ENCODE assay signal across 1 cellular context in the genomic region with DNA sequence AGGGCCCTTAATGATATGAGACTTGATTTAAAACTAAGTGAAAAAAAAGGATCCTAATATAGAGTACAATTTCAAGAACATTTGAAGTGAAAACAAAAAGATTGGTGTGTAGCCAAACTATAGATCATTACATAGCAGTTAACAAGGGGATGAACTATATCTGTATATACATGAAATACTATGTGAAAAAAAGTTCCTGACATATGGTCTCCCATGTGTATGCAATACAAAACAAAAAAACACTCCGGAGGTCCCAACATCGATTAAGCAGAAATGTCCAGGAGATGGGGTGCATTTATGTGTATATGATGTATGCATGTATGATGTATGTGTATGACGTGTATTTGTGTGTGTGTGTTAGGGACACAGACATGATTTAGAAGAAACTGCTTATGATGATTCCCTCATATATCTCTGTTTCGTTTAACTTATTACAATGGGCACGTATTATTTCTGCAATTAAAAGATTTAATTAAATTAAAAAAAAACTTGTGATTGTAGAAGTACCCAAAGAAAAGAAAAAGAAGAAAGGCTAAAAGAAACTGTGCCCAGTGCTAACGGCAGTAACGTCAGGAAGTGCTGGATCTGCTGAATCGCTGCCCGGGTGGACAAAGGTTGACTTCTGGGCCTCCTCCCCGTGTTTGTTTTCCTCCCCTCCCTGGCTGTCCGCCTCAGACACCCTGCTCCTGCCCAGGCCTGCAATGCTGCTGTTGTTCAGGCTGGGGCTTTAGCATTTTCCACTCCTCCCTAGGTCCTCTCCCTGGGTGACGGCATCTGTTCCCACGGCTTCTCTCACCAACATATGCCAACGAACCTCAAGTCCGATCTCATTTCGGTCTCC.
TF ChIP-seq lines count a peak whose summit lies in the region.

No MANE protein-coding gene starts in this region.

TF ChIP-seq in HepG2, 621 proteins besides CTCF, POLR2A, EP300 and RAD21 (continued from another document and continues in another):
- TF ChIP-seq, protein P1, sequence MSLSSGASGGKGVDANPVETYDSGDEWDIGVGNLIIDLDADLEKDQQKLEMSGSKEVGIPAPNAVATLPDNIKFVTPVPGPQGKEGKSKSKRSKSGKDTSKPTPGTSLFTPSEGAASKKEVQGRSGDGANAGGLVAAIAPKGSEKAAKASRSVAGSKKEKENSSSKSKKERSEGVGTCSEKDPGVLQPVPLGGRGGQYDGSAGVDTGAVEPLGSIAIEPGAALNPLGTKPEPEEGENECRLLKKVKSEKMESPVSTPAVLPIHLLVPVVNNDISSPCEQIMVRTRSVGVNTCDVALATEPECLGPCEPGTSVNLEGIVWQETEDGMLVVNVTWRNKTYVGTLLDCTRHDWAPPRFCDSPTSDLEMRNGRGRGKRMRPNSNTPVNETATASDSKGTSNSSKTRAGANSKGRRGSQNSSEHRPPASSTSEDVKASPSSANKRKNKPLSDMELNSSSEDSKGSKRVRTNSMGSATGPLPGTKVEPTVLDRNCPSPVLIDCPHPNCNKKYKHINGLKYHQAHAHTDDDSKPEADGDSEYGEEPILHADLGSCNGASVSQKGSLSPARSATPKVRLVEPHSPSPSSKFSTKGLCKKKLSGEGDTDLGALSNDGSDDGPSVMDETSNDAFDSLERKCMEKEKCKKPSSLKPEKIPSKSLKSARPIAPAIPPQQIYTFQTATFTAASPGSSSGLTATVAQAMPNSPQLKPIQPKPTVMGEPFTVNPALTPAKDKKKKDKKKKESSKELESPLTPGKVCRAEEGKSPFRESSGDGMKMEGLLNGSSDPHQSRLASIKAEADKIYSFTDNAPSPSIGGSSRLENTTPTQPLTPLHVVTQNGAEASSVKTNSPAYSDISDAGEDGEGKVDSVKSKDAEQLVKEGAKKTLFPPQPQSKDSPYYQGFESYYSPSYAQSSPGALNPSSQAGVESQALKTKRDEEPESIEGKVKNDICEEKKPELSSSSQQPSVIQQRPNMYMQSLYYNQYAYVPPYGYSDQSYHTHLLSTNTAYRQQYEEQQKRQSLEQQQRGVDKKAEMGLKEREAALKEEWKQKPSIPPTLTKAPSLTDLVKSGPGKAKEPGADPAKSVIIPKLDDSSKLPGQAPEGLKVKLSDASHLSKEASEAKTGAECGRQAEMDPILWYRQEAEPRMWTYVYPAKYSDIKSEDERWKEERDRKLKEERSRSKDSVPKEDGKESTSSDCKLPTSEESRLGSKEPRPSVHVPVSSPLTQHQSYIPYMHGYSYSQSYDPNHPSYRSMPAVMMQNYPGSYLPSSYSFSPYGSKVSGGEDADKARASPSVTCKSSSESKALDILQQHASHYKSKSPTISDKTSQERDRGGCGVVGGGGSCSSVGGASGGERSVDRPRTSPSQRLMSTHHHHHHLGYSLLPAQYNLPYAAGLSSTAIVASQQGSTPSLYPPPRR (CRISPR knock-in tag; IDR thresholded peaks at IDR 0.05; ENCODE audit: borderline replicate concordance): no peak
- TF ChIP-seq KDM3A (CRISPR knock-in tag; IDR thresholded peaks at IDR 0.05; ENCODE audit: low read depth): no peak
- TF ChIP-seq, protein P2, sequence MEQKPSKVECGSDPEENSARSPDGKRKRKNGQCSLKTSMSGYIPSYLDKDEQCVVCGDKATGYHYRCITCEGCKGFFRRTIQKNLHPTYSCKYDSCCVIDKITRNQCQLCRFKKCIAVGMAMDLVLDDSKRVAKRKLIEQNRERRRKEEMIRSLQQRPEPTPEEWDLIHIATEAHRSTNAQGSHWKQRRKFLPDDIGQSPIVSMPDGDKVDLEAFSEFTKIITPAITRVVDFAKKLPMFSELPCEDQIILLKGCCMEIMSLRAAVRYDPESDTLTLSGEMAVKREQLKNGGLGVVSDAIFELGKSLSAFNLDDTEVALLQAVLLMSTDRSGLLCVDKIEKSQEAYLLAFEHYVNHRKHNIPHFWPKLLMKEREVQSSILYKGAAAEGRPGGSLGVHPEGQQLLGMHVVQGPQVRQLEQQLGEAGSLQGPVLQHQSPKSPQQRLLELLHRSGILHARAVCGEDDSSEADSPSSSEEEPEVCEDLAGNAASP (CRISPR knock-in tag; IDR thresholded peaks at IDR 0.05; ENCODE audit: borderline replicate concordance): no peak
- TF ChIP-seq, protein P3, sequence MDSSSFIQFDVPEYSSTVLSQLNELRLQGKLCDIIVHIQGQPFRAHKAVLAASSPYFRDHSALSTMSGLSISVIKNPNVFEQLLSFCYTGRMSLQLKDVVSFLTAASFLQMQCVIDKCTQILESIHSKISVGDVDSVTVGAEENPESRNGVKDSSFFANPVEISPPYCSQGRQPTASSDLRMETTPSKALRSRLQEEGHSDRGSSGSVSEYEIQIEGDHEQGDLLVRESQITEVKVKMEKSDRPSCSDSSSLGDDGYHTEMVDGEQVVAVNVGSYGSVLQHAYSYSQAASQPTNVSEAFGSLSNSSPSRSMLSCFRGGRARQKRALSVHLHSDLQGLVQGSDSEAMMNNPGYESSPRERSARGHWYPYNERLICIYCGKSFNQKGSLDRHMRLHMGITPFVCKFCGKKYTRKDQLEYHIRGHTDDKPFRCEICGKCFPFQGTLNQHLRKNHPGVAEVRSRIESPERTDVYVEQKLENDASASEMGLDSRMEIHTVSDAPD (CRISPR knock-in tag; IDR thresholded peaks at IDR 0.05): no peak
- TF ChIP-seq ISX (CRISPR knock-in tag; conservative IDR thresholded peaks at IDR 0.05): no peak
- TF ChIP-seq NFIC (IDR thresholded peaks at IDR 0.05; ENCODE audit: low read length): no peak
- TF ChIP-seq HDAC2 (CRISPR knock-in tag; IDR thresholded peaks at IDR 0.05): peak; percentile 83
- peak; percentile 91 for TF ChIP-seq ZFX (CRISPR knock-in tag; IDR thresholded peaks at IDR 0.05; ENCODE audit: low read depth)
- TF ChIP-seq ZBTB20 (CRISPR knock-in tag; IDR thresholded peaks at IDR 0.05; ENCODE audit: borderline replicate concordance, low read depth): no peak
- no peak for TF ChIP-seq IKZF4 (CRISPR knock-in tag; IDR thresholded peaks at IDR 0.05; ENCODE audit: borderline replicate concordance, low read depth, not compliant biosample characterization)
- TF ChIP-seq, protein P4, sequence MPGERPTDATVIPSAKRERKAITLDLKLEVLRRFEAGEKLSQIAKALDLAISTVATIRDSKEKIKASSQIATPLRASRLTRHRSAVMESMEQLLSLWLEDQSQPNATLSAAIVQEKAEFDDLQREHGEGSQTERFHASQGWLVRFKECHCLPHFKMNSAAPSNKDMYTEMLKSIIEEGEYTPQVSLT (CRISPR knock-in tag; IDR thresholded peaks at IDR 0.05; ENCODE audit: borderline replicate concordance, low read depth): no peak
- TF ChIP-seq SRSF9 (IDR thresholded peaks at IDR 0.05; ENCODE audit: borderline replicate concordance, insufficient read depth, low read depth, low read length, poor library complexity, severe bottlenecking): no peak
- TF ChIP-seq ZNF510 (CRISPR knock-in tag; IDR thresholded peaks at IDR 0.05; ENCODE audit: low read depth): no peak
- no peak for TF ChIP-seq SOX13 (IDR thresholded peaks at IDR 0.05)
- peak in 1 of 2 experiments; percentile 71; a peak in 2 of 4 replicates for TF ChIP-seq SOX13 (CRISPR knock-in tag; conservative IDR thresholded peaks at IDR 0.05 in 1 of 2, IDR thresholded peaks at IDR 0.05 in 1 of 2)
- TF ChIP-seq ZNF614 (CRISPR knock-in tag; IDR thresholded peaks at IDR 0.05; ENCODE audit: borderline replicate concordance): 0 out of 2 replicates have a peak, but pooled peaks have one; percentile 59
- no peak for TF ChIP-seq U2AF1 (optimal IDR thresholded peaks at IDR 0.05; ENCODE audit: low read depth, low read length)
- no peak for TF ChIP-seq SRSF1 (optimal IDR thresholded peaks at IDR 0.05; ENCODE audit: low read depth, low read length)
- no peak for TF ChIP-seq ONECUT2 (CRISPR knock-in tag; IDR thresholded peaks at IDR 0.05)
- TF ChIP-seq ZBTB21 (CRISPR knock-in tag; IDR thresholded peaks at IDR 0.05): peak; percentile 28; the same call in 1 of the 2 replicates
- no peak for TF ChIP-seq RBAK (CRISPR knock-in tag; IDR thresholded peaks at IDR 0.05)
- TF ChIP-seq SETDB1 (CRISPR knock-in tag; IDR thresholded peaks at IDR 0.05; ENCODE audit: borderline replicate concordance): no peak
- TF ChIP-seq ZNF598 (CRISPR knock-in tag; IDR thresholded peaks at IDR 0.05; ENCODE audit: borderline replicate concordance): 0 out of 2 replicates have a peak, but pooled peaks have one; percentile 15
- TF ChIP-seq, protein P5, sequence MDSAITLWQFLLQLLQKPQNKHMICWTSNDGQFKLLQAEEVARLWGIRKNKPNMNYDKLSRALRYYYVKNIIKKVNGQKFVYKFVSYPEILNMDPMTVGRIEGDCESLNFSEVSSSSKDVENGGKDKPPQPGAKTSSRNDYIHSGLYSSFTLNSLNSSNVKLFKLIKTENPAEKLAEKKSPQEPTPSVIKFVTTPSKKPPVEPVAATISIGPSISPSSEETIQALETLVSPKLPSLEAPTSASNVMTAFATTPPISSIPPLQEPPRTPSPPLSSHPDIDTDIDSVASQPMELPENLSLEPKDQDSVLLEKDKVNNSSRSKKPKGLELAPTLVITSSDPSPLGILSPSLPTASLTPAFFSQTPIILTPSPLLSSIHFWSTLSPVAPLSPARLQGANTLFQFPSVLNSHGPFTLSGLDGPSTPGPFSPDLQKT (CRISPR knock-in tag; IDR thresholded peaks at IDR 0.05; ENCODE audit: borderline replicate concordance): no peak
- no peak for TF ChIP-seq ZNF430 (CRISPR knock-in tag; IDR thresholded peaks at IDR 0.05)
- TF ChIP-seq ZNF570 (CRISPR knock-in tag; IDR thresholded peaks at IDR 0.05; ENCODE audit: borderline replicate concordance): no peak
- no peak; the same call in 1 of the 2 replicates for TF ChIP-seq ZNF350 (CRISPR knock-in tag; IDR thresholded peaks at IDR 0.05; ENCODE audit: borderline replicate concordance, low read depth)
- TF ChIP-seq SRSF4 (IDR thresholded peaks at IDR 0.05; ENCODE audit: low read depth, low read length, poor library complexity, severe bottlenecking): no peak
- TF ChIP-seq, protein P6, sequence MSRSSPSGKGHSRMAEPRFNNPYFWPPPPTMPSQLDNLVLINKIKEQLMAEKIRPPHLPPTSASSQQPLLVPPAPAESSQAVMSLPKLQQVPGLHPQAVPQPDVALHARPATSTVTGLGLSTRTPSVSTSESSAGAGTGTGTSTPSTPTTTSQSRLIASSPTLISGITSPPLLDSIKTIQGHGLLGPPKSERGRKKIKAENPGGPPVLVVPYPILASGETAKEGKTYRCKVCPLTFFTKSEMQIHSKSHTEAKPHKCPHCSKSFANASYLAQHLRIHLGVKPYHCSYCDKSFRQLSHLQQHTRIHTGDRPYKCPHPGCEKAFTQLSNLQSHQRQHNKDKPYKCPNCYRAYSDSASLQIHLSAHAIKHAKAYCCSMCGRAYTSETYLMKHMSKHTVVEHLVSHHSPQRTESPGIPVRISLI (CRISPR knock-in tag; IDR thresholded peaks at IDR 0.05; ENCODE audit: borderline replicate concordance): 0 out of 2 replicates have a peak, but pooled peaks have one; percentile 11
- no peak for TF ChIP-seq SIN3B (IDR thresholded peaks at IDR 0.05; ENCODE audit: low read length)
- TF ChIP-seq NFYB (CRISPR knock-in tag; IDR thresholded peaks at IDR 0.05): no peak
- TF ChIP-seq, protein P7, sequence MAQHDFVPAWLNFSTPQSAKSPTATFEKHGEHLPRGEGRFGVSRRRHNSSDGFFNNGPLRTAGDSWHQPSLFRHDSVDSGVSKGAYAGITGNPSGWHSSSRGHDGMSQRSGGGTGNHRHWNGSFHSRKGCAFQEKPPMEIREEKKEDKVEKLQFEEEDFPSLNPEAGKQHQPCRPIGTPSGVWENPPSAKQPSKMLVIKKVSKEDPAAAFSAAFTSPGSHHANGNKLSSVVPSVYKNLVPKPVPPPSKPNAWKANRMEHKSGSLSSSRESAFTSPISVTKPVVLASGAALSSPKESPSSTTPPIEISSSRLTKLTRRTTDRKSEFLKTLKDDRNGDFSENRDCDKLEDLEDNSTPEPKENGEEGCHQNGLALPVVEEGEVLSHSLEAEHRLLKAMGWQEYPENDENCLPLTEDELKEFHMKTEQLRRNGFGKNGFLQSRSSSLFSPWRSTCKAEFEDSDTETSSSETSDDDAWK (CRISPR knock-in tag; IDR thresholded peaks at IDR 0.05): no peak
- TF ChIP-seq, protein P8, sequence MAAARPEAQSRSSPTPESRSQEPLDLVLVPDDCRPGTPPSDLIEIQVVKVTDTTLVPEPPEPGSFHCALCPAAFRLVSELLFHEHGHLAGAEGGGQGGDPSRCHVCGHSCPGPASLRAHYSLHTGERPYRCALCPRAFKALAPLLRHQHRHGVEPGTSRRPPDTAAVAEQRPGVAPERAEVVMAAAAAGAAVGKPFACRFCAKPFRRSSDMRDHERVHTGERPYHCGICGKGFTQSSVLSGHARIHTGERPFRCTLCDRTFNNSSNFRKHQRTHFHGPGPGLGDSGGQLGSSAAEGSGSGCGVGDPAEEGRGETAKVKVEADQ (CRISPR knock-in tag; IDR thresholded peaks at IDR 0.05; ENCODE audit: borderline replicate concordance): 0 out of 2 replicates have a peak, but pooled peaks have one; percentile 35
- TF ChIP-seq ETV5 (CRISPR knock-in tag; IDR thresholded peaks at IDR 0.05; ENCODE audit: borderline replicate concordance): peak; percentile 76; the same call in 1 of the 2 replicates
- TF ChIP-seq, protein P9, sequence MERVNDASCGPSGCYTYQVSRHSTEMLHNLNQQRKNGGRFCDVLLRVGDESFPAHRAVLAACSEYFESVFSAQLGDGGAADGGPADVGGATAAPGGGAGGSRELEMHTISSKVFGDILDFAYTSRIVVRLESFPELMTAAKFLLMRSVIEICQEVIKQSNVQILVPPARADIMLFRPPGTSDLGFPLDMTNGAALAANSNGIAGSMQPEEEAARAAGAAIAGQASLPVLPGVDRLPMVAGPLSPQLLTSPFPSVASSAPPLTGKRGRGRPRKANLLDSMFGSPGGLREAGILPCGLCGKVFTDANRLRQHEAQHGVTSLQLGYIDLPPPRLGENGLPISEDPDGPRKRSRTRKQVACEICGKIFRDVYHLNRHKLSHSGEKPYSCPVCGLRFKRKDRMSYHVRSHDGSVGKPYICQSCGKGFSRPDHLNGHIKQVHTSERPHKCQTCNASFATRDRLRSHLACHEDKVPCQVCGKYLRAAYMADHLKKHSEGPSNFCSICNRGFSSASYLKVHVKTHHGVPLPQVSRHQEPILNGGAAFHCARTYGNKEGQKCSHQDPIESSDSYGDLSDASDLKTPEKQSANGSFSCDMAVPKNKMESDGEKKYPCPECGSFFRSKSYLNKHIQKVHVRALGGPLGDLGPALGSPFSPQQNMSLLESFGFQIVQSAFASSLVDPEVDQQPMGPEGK (CRISPR knock-in tag; IDR thresholded peaks at IDR 0.05): peak; percentile 95
- no peak for TF ChIP-seq ZNF589 (CRISPR knock-in tag; conservative IDR thresholded peaks at IDR 0.05)
- TF ChIP-seq KDM6A (CRISPR knock-in tag; IDR thresholded peaks at IDR 0.05; ENCODE audit: low read depth): peak; percentile 64
- no peak for TF ChIP-seq ZSCAN30 (CRISPR knock-in tag; IDR thresholded peaks at IDR 0.05)
- TF ChIP-seq, protein P10, sequence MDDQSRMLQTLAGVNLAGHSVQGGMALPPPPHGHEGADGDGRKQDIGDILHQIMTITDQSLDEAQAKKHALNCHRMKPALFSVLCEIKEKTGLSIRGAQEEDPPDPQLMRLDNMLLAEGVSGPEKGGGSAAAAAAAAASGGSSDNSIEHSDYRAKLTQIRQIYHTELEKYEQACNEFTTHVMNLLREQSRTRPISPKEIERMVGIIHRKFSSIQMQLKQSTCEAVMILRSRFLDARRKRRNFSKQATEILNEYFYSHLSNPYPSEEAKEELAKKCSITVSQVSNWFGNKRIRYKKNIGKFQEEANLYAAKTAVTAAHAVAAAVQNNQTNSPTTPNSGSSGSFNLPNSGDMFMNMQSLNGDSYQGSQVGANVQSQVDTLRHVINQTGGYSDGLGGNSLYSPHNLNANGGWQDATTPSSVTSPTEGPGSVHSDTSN (CRISPR knock-in tag; IDR thresholded peaks at IDR 0.05; ENCODE audit: borderline replicate concordance): no peak
- TF ChIP-seq ZNF629 (CRISPR knock-in tag; conservative IDR thresholded peaks at IDR 0.05): no peak
- TF ChIP-seq SNAI1 (CRISPR knock-in tag; IDR thresholded peaks at IDR 0.05; ENCODE audit: borderline replicate concordance): no peak
